ENCODE assay signal across 27 cellular contexts in the genomic region with DNA sequence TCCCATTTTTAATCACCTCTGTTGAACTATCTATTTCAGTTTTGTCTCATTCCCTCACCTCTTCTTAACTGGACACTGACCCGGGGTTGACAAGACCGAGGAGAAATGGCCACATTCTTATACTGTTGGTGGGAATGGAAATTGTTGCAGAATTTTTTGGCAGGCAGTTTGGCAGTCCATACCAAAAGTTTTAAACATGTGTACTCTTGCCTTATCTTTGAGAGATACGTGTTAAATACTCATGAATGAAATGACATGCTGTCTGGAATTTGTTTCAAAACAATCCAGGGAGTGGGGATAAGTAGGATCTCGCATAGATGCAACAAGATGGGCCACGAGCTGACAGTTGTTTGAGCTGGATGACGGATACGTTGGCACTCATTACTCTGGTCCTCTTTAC. TPM values are rescaled to one million over a fixed set of nuclear protein-coding genes. Genes with fewer than 3 reads are reported as not detected.
"Had no signal": no experiment of that assay in that cellular context is flagged by ENCODE, and none has a peak within 500 bp of the region (broad histone marks: within the 10 kb centered on the region; RNA-seq: fewer than 3 reads in every experiment).

No MANE protein-coding gene starts in this region.

- H3K27ac ChIP-seq: adrenal gland, body of pancreas, SJCRH30 had no signal

- ATAC-seq: activated CD8-positive, alpha-beta T cell treated with anti-CD3 and anti-CD28 coated beads, Interleukin-2, amount 10 ng/mL, durations not matched to agents 7 days and 5 days; body of pancreas; K562; PC-3; SK-N-SH treated with all-trans-retinoic acid at 6 μM for 48 hours; WTC11 had no signal

- DNase-seq: activated CD4-positive, alpha-beta T cell treated with anti-CD3 and anti-CD28 coated beads for 48 hours; activated CD4-positive, alpha-beta T cell treated with anti-CD3 and anti-CD28 coated beads, Interleukin-2, amount 50 U/mL, for 4 hours; activated CD4-positive, CD25-positive, alpha-beta regulatory T cell treated with anti-CD3 and anti-CD28 coated beads, Interleukin-2, amount 50 U/mL, for 72 hours; activated CD8-positive, alpha-beta memory T cell treated with anti-CD3 and anti-CD28 coated beads, Interleukin-2, amount 50 U/mL, for 48 hours; activated CD8-positive, alpha-beta T cell treated with anti-CD3 and anti-CD28 coated beads, Interleukin-2, amount 10 ng/mL, durations not matched to agents 7 days and 5 days; activated naive CD4-positive, alpha-beta T cell treated with anti-CD3 and anti-CD28 coated beads, Interleukin-2, amount 50 U/mL, for 16 hours; activated naive CD8-positive, alpha-beta T cell treated with anti-CD3 and anti-CD28 coated beads, Interleukin-2, amount 10 ng/mL, durations not matched to agents 7 days and 5 days; activated T-cell treated with anti-CD3 and anti-CD28 coated beads, Interleukin-2, amount 50 U/mL, for 1 hour; adrenal gland; aorta; body of pancreas; Karpas-422; NCI-H1092 treated with DMSO at 0.1 percent for 48 hours; NCI-H1417 treated with DMSO at 0.1 percent for 48 hours; NCI-H1694; NCI-H2029; NCI-H510A treated with DMSO at 0.1 percent for 48 hours; NCI-H69; PC-3; SJCRH30; SW 1271 had no signal

- FAIRE-seq: K562, RCC 7860 had no signal

- H3K9me3 Mint-ChIP-seq: activated naive CD8-positive, alpha-beta T cell treated with anti-CD3 and anti-CD28 coated beads, Interleukin-2, amount 10 ng/mL, durations not matched to agents 7 days and 5 days; T-helper 2 cell treated with Interferon-gamma antibody and Interleukin-4, amounts not matched to agents 5 μg/mL and 100 μg/mL, for 36 hours; WTC11 had no signal

- H3K4me1 Mint-ChIP-seq: WTC11 had no signal

- H3K4me1 ChIP-seq: adrenal gland, body of pancreas, SJCRH30 had no signal

- H3K27me3 ChIP-seq: adrenal gland, body of pancreas had no signal

- H3K4me3 ChIP-seq: adrenal gland, body of pancreas, K562, SJCRH30 had no signal

- H3K36me3 Mint-ChIP-seq: activated naive CD8-positive, alpha-beta T cell treated with anti-CD3 and anti-CD28 coated beads, Interleukin-2, amount 10 ng/mL, durations not matched to agents 7 days and 5 days; WTC11 had no signal

- H3K9me3 ChIP-seq: adrenal gland, body of pancreas, SJCRH30 had no signal

- H3K4me3 Mint-ChIP-seq: activated CD8-positive, alpha-beta T cell treated with anti-CD3 and anti-CD28 coated beads, Interleukin-2, amount 10 ng/mL, durations not matched to agents 7 days and 5 days; activated naive CD8-positive, alpha-beta T cell treated with anti-CD3 and anti-CD28 coated beads, Interleukin-2, amount 10 ng/mL, durations not matched to agents 7 days and 5 days; T-helper 2 cell treated with Interferon-gamma antibody and Interleukin-4, amounts not matched to agents 5 μg/mL and 100 μg/mL, for 36 hours; WTC11 had no signal

- H3K27ac Mint-ChIP-seq: activated CD8-positive, alpha-beta T cell treated with anti-CD3 and anti-CD28 coated beads, Interleukin-2, amount 10 ng/mL, durations not matched to agents 7 days and 5 days; activated naive CD8-positive, alpha-beta T cell treated with anti-CD3 and anti-CD28 coated beads, Interleukin-2, amount 10 ng/mL, durations not matched to agents 7 days and 5 days; T-helper 2 cell treated with Interferon-gamma antibody and Interleukin-4, amounts not matched to agents 5 μg/mL and 100 μg/mL, for 36 hours; WTC11 had no signal

- H3K36me3 ChIP-seq: adrenal gland, SJCRH30 had no signal

RNA-seq across cellular contexts. Expression of a gene that starts 12.1 kb away (rescaled TPM):
- total RNA-seq: activated CD8-positive, alpha-beta T cell treated with anti-CD3 and anti-CD28 coated beads, Interleukin-2, amount 10 ng/mL, durations not matched to agents 7 days and 5 days; activated naive CD8-positive, alpha-beta T cell treated with anti-CD3 and anti-CD28 coated beads, Interleukin-2, amount 10 ng/mL, durations not matched to agents 7 days and 5 days; adrenal gland; aorta; body of pancreas; K562; SJCRH30; T-helper 1 cell treated with Interleukin-12 subunit alpha and Interleukin-12 subunit beta and Interleukin-4 antibody, amounts not matched to agents 30 ng/mL and 1 ng/mL, for 36 hours; WTC11 had no signal
- polyA plus RNA-seq: K562 had no signal

RNA-seq across cellular contexts. Expression of a gene that starts 36.5 kb away (rescaled TPM):
- total RNA-seq: K562, PC-3, SJCRH30 had no signal
- polyA plus RNA-seq: aorta, K562 had no signal
